8 cellular contexts compared by ENCODE assay signal in the genomic region with DNA sequence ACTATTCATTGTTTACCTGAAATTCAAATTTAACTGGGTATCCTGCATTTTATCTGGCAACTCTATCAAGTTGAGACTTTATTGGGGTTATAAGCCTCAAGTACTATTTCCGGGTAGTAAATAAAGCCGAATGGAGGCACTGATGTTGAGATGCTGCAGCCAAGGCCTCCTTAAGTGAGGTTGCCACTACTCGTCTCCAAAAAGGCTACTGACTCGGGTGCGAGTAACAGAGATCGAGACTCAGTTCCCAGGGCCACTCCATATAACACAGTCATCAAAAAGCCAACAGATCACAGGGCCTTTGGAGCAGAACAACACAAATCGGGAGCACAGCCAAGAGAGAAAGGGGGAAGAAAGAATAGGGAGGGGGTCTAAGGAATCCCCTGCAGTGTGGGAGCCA. TPM values are rescaled to one million over a fixed set of nuclear protein-coding genes. Genes with fewer than 3 reads are reported as not detected.
DNase-seq lines count a peak whose midpoint lies in the region; ATAC-seq and TF ChIP-seq lines count a peak whose summit lies in the region.

No MANE protein-coding gene starts in this region.

- ATAC-seq in esophagus mucosa (peak; percentile 23), omental fat pad (ENCODE audit: low FRiP score) (no peak)

- DNase-seq in H9 (no peak), SK-N-SH (no peak), neural progenitor cell (ENCODE audit: low spot score) (peak; percentile 8), NCI-H2171 (lab: John Stamatoyannopoulos, UW) (no peak), putamen (ENCODE audit: low spot score) (no peak), omental fat pad (ENCODE audit: low spot score) (no peak), epidermal melanocyte (ENCODE audit: insufficient read length, low spot score) (no peak)

- H4K91ac ChIP-seq in H9 (ENCODE audit: insufficient read length, low read depth, low read length): no peak overlapping the region

- H3K27me3 ChIP-seq in H9 (ENCODE audit: insufficient read depth, low read length) (no peaks in the 10 kb centered on the region), SK-N-SH (ENCODE audit: insufficient read depth) (no peaks in the 10 kb centered on the region), neural progenitor cell (no peaks in the 10 kb centered on the region)

- H2AK5ac ChIP-seq in H9 (ENCODE audit: insufficient read length, low read length): no peak overlapping the region

- POLR2A ChIA-PET in SK-N-SH (lab: Yijun Ruan, JAX): interaction anchor here (0.9 to 1.4 kb wide), 2 partner anchors 12 to 24 kb away, joined by 3 to 5 read pairs; a partner anchor contains a TSS

- WGBS in H9 (ENCODE audit: extremely low coverage, insufficient read length, low lambda C conversion rate): no CpG with 5 or more reads among the region's 7 CpGs
- WGBS in SK-N-SH (ENCODE audit: low lambda C conversion rate): 1% methylated on average over 7 of the region's 7 CpGs

- no peak overlapping the region for H3K27ac ChIP-seq in H9 (ENCODE audit: insufficient read length, low read depth, low read length)
- H3K27ac ChIP-seq in SK-N-SH (ENCODE audit: low read depth in 2 of 2, low read length in 1 of 2): peak overlapping the region; percentile 87 to 89
- no peak overlapping the region for H3K27ac ChIP-seq in neural progenitor cell

- H3T11ph ChIP-seq in H9 (ENCODE audit: low read length): no peak overlapping the region

- no peak overlapping the region for H2BK120ac ChIP-seq in H9 (ENCODE audit: low read depth, low read length, poor library complexity, severe bottlenecking)

- peaks cover 2% of the 10 kb centered on the region; the same call in 1 of the 2 replicates for H3K27me3 Mint-ChIP-seq in H9 (ENCODE audit: low read depth)
- H3K27me3 Mint-ChIP-seq in neural progenitor cell (ENCODE audit: insufficient read depth, low read depth): peaks cover 2% of the 10 kb centered on the region

- TF ChIP-seq CTCF in H9 (conservative IDR thresholded peaks at IDR 0.05) (no peak), SK-N-SH (IDR thresholded peaks at IDR 0.05) (no peak), neural progenitor cell (IDR thresholded peaks at IDR 0.05) (no peak), omental fat pad (IDR thresholded peaks at IDR 0.05) (no peak)

- peaks cover 25 to 26% of the 10 kb centered on the region in 2 experiments for H3K4me1 Mint-ChIP-seq in H9
- H3K4me1 Mint-ChIP-seq in neural progenitor cell: peaks cover 30% of the 10 kb centered on the region

- no peak overlapping the region for H3K14ac ChIP-seq in H9 (ENCODE audit: insufficient read depth, low read length)

- H3K36me3 ChIP-seq in SK-N-SH (replicated peaks in 1 of 2; ENCODE audit: control insufficient read depth in 1 of 2, insufficient read depth in 2 of 2, low read length in 1 of 2) (peaks cover 46 to 49% of the 10 kb centered on the region in 2 experiments), neural progenitor cell (no peaks in the 10 kb centered on the region)

- H3K23ac ChIP-seq in H9 (ENCODE audit: insufficient read length, low read depth, low read length): no peak overlapping the region

- H3K4ac ChIP-seq in H9 (ENCODE audit: low read depth, low read length): no peak overlapping the region

- CTCF ChIA-PET in SK-N-SH (lab: Yijun Ruan, JAX): interaction anchor here (0.6 to 1.4 kb wide), 3 partner anchors 34 to 74 kb away, joined by 3 to 4 read pairs (median 3); no protein-coding TSS in a partner anchor

- H3K56ac ChIP-seq in H9 (ENCODE audit: insufficient read length, low read depth, low read length): no peak overlapping the region

- H3K27ac Mint-ChIP-seq in H9 (peak overlapping the region; percentile 98 to 99 (median 98)), neural progenitor cell (peak overlapping the region; percentile 95)

- H4K8ac ChIP-seq in H9 (replicated peaks; ENCODE audit: insufficient read length, low read depth, low read length): no peak overlapping the region

- H2AFZ ChIP-seq in H9 (ENCODE audit: low read length): no peak overlapping the region
- H2AFZ ChIP-seq in SK-N-SH (ENCODE audit: low read depth): peak overlapping the region; percentile 63
- peak overlapping the region; percentile 94 for H2AFZ ChIP-seq in neural progenitor cell (replicated peaks)

- H3K4me1 ChIP-seq in H9 (ENCODE audit: insufficient read depth, low read length) (no peaks in the 10 kb centered on the region), SK-N-SH (ENCODE audit: control insufficient read depth in 1 of 2, insufficient read depth in 2 of 2, low read depth in 1 of 2, low read length in 1 of 2) (peaks cover 5 to 15% of the 10 kb centered on the region in 2 experiments; a peak in 2 of 4 replicates), neural progenitor cell (peaks cover 16% of the 10 kb centered on the region)

- H3K4me3 ChIP-seq in SK-N-SH (ENCODE audit: low read depth in 2 of 2, low read length in 1 of 2): peak overlapping the region; percentile 94 to 98
- H3K4me3 ChIP-seq in neural progenitor cell: peak overlapping the region; percentile 63

- H3K4me2 ChIP-seq in H9 (ENCODE audit: insufficient read depth, insufficient read length, low read length) (peak overlapping the region; percentile 95), SK-N-SH (peak overlapping the region; percentile 83), neural progenitor cell (peak overlapping the region; percentile 89)

- H2BK15ac ChIP-seq in H9 (ENCODE audit: low read depth, low read length): no peak overlapping the region

- no peaks in the 10 kb centered on the region for H3K9me3 ChIP-seq in H9 (ENCODE audit: control insufficient read depth, low read depth, low read length)
- H3K9me3 ChIP-seq in SK-N-SH: no peaks in the 10 kb centered on the region
- no peaks in the 10 kb centered on the region for H3K9me3 ChIP-seq in neural progenitor cell (ENCODE audit: low read depth)

- H3K23me2 ChIP-seq in H9 (ENCODE audit: insufficient read length, low read depth, low read length, poor library complexity, severe bottlenecking): peaks cover 7% of the 10 kb centered on the region

- H3K79me1 ChIP-seq in H9 (ENCODE audit: insufficient read depth, low read depth, low read length, poor library complexity, severe bottlenecking): peaks cover 9% of the 10 kb centered on the region

- H3K4me3 Mint-ChIP-seq in H9: peak overlapping the region; percentile 99 to 100
- peak overlapping the region; percentile 99 for H3K4me3 Mint-ChIP-seq in neural progenitor cell

- TF ChIP-seq EP300 in SK-N-SH (IDR thresholded peaks at IDR 0.05; ENCODE audit: borderline replicate concordance in 1 of 2, low read depth in 1 of 2, low read length in 1 of 2): no peak

- H3K9me3 Mint-ChIP-seq in H9 (peaks cover 0 to 3% of the 10 kb centered on the region in 2 experiments; a peak in 1 of 5 replicates), neural progenitor cell (no peaks in the 10 kb centered on the region)

- H4K20me1 ChIP-seq in H9 (ENCODE audit: control insufficient read depth, insufficient read depth, insufficient read length) (no peaks in the 10 kb centered on the region), SK-N-SH (ENCODE audit: insufficient read depth) (peaks cover 41% of the 10 kb centered on the region), neural progenitor cell (ENCODE audit: low read depth) (peaks cover 16% of the 10 kb centered on the region)

- no peak overlapping the region for H4K5ac ChIP-seq in H9 (ENCODE audit: insufficient read length, low read depth, low read length)

- no peak overlapping the region for H2BK20ac ChIP-seq in H9 (ENCODE audit: low read depth, low read length, poor library complexity, severe bottlenecking)

- peak overlapping the region; percentile 78 for H3K9ac ChIP-seq in H9 (ENCODE audit: extremely low read depth, insufficient read length, low read length)
- peak overlapping the region; percentile 98 for H3K9ac ChIP-seq in SK-N-SH
- H3K9ac ChIP-seq in neural progenitor cell: peak overlapping the region; percentile 96

- H3F3A ChIP-seq in SK-N-SH (replicated peaks; ENCODE audit: insufficient read depth) (no peaks in the 10 kb centered on the region), neural progenitor cell (ENCODE audit: low read depth) (no peaks in the 10 kb centered on the region)

- H3K79me2 ChIP-seq in H9 (ENCODE audit: insufficient read depth, low read length) (peaks cover 12% of the 10 kb centered on the region; the same call in 1 of the 2 replicates), SK-N-SH (ENCODE audit: insufficient read depth) (peaks cover 88% of the 10 kb centered on the region), neural progenitor cell (ENCODE audit: low read depth) (peaks cover 78% of the 10 kb centered on the region)

- H3K9me2 ChIP-seq in SK-N-SH: no peaks in the 10 kb centered on the region

- peaks cover 10 to 46% (median 46%) of the 10 kb centered on the region in 3 experiments; a peak in 6 of 7 replicates for H3K36me3 Mint-ChIP-seq in H9 (ENCODE audit: insufficient read depth in 1 of 3, low read depth in 3 of 3)
- H3K36me3 Mint-ChIP-seq in neural progenitor cell: peaks cover 16% of the 10 kb centered on the region

- no peak overlapping the region for H3K18ac ChIP-seq in H9 (ENCODE audit: insufficient read length, low read depth, low read length)

- no peak for TF ChIP-seq RAD21 in SK-N-SH (IDR thresholded peaks at IDR 0.05; ENCODE audit: low read length)

- no peak overlapping the region for H2BK5ac ChIP-seq in H9 (ENCODE audit: insufficient read length, low read length)

- H2BK12ac ChIP-seq in H9 (ENCODE audit: insufficient read length, low read depth, low read length): no peak overlapping the region

RNA-seq across cellular contexts. Expression of a gene that starts 0.5 kb away (rescaled TPM):
- total RNA-seq in H9 (2021): 118 TPM in 2 replicates
- polyA plus RNA-seq in SK-N-SH (2012; rRNA removed): 91.4 and 122 TPM in 2 replicates
- 86.6 and 96.8 TPM in 2 replicates for polyA plus RNA-seq in SK-N-SH (2012; cell fraction: cytosol; rRNA removed)
- polyA plus RNA-seq in SK-N-SH (2012; cell fraction: nucleus; rRNA removed): 105 and 128 TPM in 2 replicates
- total RNA-seq in esophagus mucosa: 93.9 TPM
- total RNA-seq in neural progenitor cell (ENCODE audit: low replicate concordance): 82.6 and 83.3 TPM in 2 replicates
- total RNA-seq in omental fat pad: 100 to 1,000 TPM; 118 to 179 (median 155) TPM

RNA-seq across cellular contexts. Expression of a gene that starts 0.7 kb away (rescaled TPM):
- total RNA-seq in H9 (2021) (67.8 and 69.3 TPM in 2 replicates), esophagus mucosa (60.1 TPM), neural progenitor cell (ENCODE audit: low replicate concordance) (44.8 and 78.0 TPM in 2 replicates), omental fat pad (10 to 100 TPM; 60.9 to 82.9 (median 69.1) TPM)
- polyA plus RNA-seq in SK-N-SH (2012; rRNA removed): 165 and 226 TPM in 2 replicates
- 119 and 142 TPM in 2 replicates for polyA plus RNA-seq in SK-N-SH (2012; cell fraction: cytosol; rRNA removed)
- polyA plus RNA-seq in SK-N-SH (2012; cell fraction: nucleus; rRNA removed): 207 and 239 TPM in 2 replicates

RNA-seq across cellular contexts. Expression of a gene that starts 24.4 kb away (rescaled TPM):
- total RNA-seq in H9 (2021) (1.3 and 1.5 TPM in 2 replicates), esophagus mucosa (0.08 TPM), neural progenitor cell (ENCODE audit: low replicate concordance) (0.07 and 0.22 TPM in 2 replicates), omental fat pad (under 1 TPM in 1 of 4 donors, not detected in 3; 0.46 TPM)
- 0.16 and 0.18 TPM in 2 replicates for polyA plus RNA-seq in SK-N-SH (2012; rRNA removed)
- polyA plus RNA-seq in SK-N-SH (2012; cell fraction: cytosol; rRNA removed): 0.04 and 0.09 TPM in 2 replicates
- 0.45 and 0.56 TPM in 2 replicates for polyA plus RNA-seq in SK-N-SH (2012; cell fraction: nucleus; rRNA removed)

RNA-seq across cellular contexts. Expression of a gene that starts 57.6 kb away (rescaled TPM):
- total RNA-seq in H9 (2021) (86.8 and 92.7 TPM in 2 replicates), esophagus mucosa (38.8 TPM), neural progenitor cell (ENCODE audit: low replicate concordance) (74.6 and 103 TPM in 2 replicates), omental fat pad (100 to 1,000 TPM in 2 of 4 donors, 10 to 100 TPM in 2; 66.7 to 117 (median 96.9) TPM)
- polyA plus RNA-seq in SK-N-SH (2012; rRNA removed): 31.4 and 52.1 TPM in 2 replicates
- 34.9 and 45.9 TPM in 2 replicates for polyA plus RNA-seq in SK-N-SH (2012; cell fraction: cytosol; rRNA removed)
- polyA plus RNA-seq in SK-N-SH (2012; cell fraction: nucleus; rRNA removed): 24.8 and 42.2 TPM in 2 replicates

RNA-seq across cellular contexts. Expression of a gene that starts 57.8 kb away (rescaled TPM):
- 57.7 and 58.5 TPM in 2 replicates for total RNA-seq in H9 (2021)
- polyA plus RNA-seq in SK-N-SH (2012; rRNA removed): 13.4 and 17.5 TPM in 2 replicates
- 9.1 and 11.0 TPM in 2 replicates for polyA plus RNA-seq in SK-N-SH (2012; cell fraction: cytosol; rRNA removed)
- polyA plus RNA-seq in SK-N-SH (2012; cell fraction: nucleus; rRNA removed): 26.6 and 32.0 TPM in 2 replicates
- total RNA-seq in esophagus mucosa: 12.3 TPM
- total RNA-seq in neural progenitor cell (ENCODE audit: low replicate concordance): 23.0 and 46.6 TPM in 2 replicates
- total RNA-seq in omental fat pad: 1 to 10 TPM in 2 of 4 donors, under 1 TPM in 2; 0.36 to 2.0 (median 1.0) TPM

Comparison
In these comparisons a context has a peak if more than half of its experiments do, and no peak if none do; other contexts are left out.
1. H3K27ac ChIP-seq: peak in SK-N-SH (2 of 2); none in H9 (single experiment) and neural progenitor cell (single experiment).
2. Peak in every context shown above with its lines, with median percentiles within 50 percentile points of each other: H3K4me2 ChIP-seq and H3K9ac ChIP-seq.